8 cellular contexts compared by ENCODE assay signal in the genomic region with DNA sequence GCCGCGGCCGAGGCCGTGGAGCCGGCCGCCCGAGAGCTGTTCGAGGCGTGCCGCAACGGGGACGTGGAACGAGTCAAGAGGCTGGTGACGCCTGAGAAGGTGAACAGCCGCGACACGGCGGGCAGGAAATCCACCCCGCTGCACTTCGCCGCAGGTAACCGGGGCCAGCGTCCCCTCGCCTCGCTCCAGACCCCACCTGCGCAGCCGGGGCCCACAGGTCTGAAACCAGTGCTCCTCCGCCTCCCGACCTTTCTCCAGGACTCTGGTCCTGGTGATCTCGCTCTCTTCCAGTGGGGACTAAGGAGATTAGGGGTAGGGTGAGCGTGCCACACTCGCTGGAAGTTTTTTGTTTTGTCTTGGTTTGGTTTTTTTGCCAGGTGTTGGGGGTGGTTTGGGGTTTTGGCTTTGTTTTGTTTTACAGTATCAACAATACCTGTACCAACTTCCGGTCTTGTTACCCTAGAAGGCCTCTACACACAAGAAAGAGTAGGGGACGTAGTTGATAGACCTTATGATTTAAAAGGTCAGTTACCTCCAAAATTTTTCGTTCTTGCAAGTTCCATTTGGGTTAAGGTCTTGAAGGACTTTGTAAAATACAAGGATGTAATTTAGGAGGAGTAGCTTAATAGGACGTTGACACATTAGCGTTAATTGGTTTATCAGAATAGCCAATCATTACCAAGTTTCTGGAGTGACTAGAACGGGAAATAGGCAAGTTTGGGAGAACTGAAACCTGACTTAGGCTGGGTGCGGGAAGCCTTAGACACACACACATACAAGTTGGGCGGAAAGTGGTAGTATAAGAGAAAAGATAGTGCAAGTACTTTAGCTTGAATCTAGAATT. TPM values are rescaled to one million over a fixed set of nuclear protein-coding genes. Genes with fewer than 3 reads are reported as not detected.
DNase-seq lines count a peak whose midpoint lies in the region; ATAC-seq, FAIRE-seq and TF ChIP-seq lines count a peak whose summit lies in the region.

No MANE protein-coding gene starts in this region.

- H3K27me3 ChIP-seq in layer of hippocampus (ENCODE audit: control insufficient read depth, insufficient read depth, low read length) = no peaks in the 10 kb centered on the region

- TF ChIP-seq CTCF in chondrocyte (IDR thresholded peaks at IDR 0.05) = no peak
- no peak for TF ChIP-seq CTCF in D721Med (IDR thresholded peaks at IDR 0.05; ENCODE audit: insufficient read depth, missing control alignments)

- H3K4me3 Mint-ChIP-seq in chondrocyte (ENCODE audit: unreplicated experiment) = peak overlapping the region; percentile 81

- H3K4me1 Mint-ChIP-seq in chondrocyte (ENCODE audit: low read depth) = peaks cover 57% of the 10 kb centered on the region

- peak; percentile 83 for FAIRE-seq in G401.6 (lab: Jason Lieb, UNC)
- no peak for FAIRE-seq in D721Med (lab: Jason Lieb, UNC)

- DNase-seq in HuH-7 (ENCODE audit: low spot score) (peak; percentile 23), T-helper 2 cell (peak in 4 of 5 experiments; percentile 23 to 72 (median 59)), chondrocyte (ENCODE audit: low spot score) (no peak), D721Med (ENCODE audit: insufficient read length, low spot score) (no peak)
- DNase-seq in stimulated activated CD4-positive, alpha-beta T cell treated with anti-CD3 and anti-CD28 coated beads, Interleukin-2, amount 100 ng/mL, for 48 hours = peak; percentile 19 to 22

- H3K27ac Mint-ChIP-seq in chondrocyte (ENCODE audit: unreplicated experiment) = peak overlapping the region; percentile 98

- H3K9me3 Mint-ChIP-seq in chondrocyte (ENCODE audit: low read depth) = no peaks in the 10 kb centered on the region

- no peaks in the 10 kb centered on the region for H3K36me3 Mint-ChIP-seq in chondrocyte (ENCODE audit: low read depth)

- H3K27me3 Mint-ChIP-seq in chondrocyte (ENCODE audit: low read depth) = no peaks in the 10 kb centered on the region

- H3K27ac ChIP-seq in layer of hippocampus (ENCODE audit: low read depth, low read length) = peak overlapping the region; percentile 92

- ATAC-seq in GM21526 (IDR thresholded peaks at IDR 0.05; ENCODE audit: low FRiP score, unreplicated experiment) = peak; percentile 39

RNA-seq across cellular contexts. Expression of a gene that starts 0.7 kb away (rescaled TPM):
- total RNA-seq in chondrocyte = 52.1 to 75.0 TPM (median 74.4 TPM) in 3 replicates

Comparison
In these comparisons a context has a peak if more than half of its experiments do, and no peak if none do; other contexts are left out.
1. DNase-seq: peak in HuH-7 (single experiment), T-helper 2 cell (4 of 5) and stimulated activated CD4-positive, alpha-beta T cell treated with anti-CD3 and anti-CD28 coated beads, Interleukin-2, amount 100 ng/mL, for 48 hours (2 of 2); none in chondrocyte (single experiment) and D721Med (single experiment).